ENCODE assay signal across 21 cellular contexts in genomic region chr15:98626153-98626552, GRCh38.
"Had no signal": no experiment of that assay in that cellular context is flagged by ENCODE, and none has a peak within 500 bp of the region (broad histone marks: within the 10 kb centered on the region; RNA-seq: fewer than 3 reads in every experiment).

No MANE protein-coding gene starts in this region.

- H3K36me3 ChIP-seq: brain microvascular endothelial cell, cardiac muscle cell, WERI-Rb-1 had no signal

- H3K27ac ChIP-seq: brain microvascular endothelial cell, cardiac muscle cell, KMS-11, WERI-Rb-1 had no signal

- H3K4me3 ChIP-seq: cardiac muscle cell had no signal

- H3K36me3 Mint-ChIP-seq: activated CD8-positive, alpha-beta memory T cell treated with anti-CD3 and anti-CD28 coated beads, Interleukin-2, amount 10 ng/mL, durations not matched to agents 7 days and 5 days; activated naive CD8-positive, alpha-beta T cell treated with anti-CD3 and anti-CD28 coated beads for 36 hours; T-cell had no signal

- H3K9ac ChIP-seq: KMS-11 had no signal

- H3K9me3 Mint-ChIP-seq: activated naive CD4-positive, alpha-beta T cell treated with anti-CD3 and anti-CD28 coated beads for 36 hours; activated naive CD8-positive, alpha-beta T cell treated with anti-CD3 and anti-CD28 coated beads for 36 hours; activated T-cell treated with anti-CD3 and anti-CD28 coated beads, Interleukin-2, amount 50 U/mL, for 24 hours; activated T-helper 1 cell treated with anti-CD3 and anti-CD28 coated beads, Interleukin-12 subunit alpha, Interleukin-12 subunit beta, Interleukin-2, Interleukin-4 antibody, amounts not matched to agents 30 ng/mL and 10 ng/mL and 1 ng/mL, durations not matched to agents 14 hours and 24 hours and 36 hours; T-cell had no signal

- ATAC-seq: activated CD4-positive, CD25-positive, alpha-beta regulatory T cell treated with anti-CD3 and anti-CD28 coated beads, Interleukin-2, amount 50 U/mL, for 24 hours; activated CD8-positive, alpha-beta memory T cell treated with anti-CD3 and anti-CD28 coated beads, Interleukin-2, amount 10 ng/mL, durations not matched to agents 7 days and 5 days; T-cell had no signal

- H3K4me1 Mint-ChIP-seq: activated CD8-positive, alpha-beta memory T cell treated with anti-CD3 and anti-CD28 coated beads, Interleukin-2, amount 10 ng/mL, durations not matched to agents 7 days and 5 days; activated naive CD8-positive, alpha-beta T cell treated with anti-CD3 and anti-CD28 coated beads for 36 hours; T-cell had no signal

- DNase-seq: activated CD4-positive, alpha-beta T cell treated with anti-CD3 and anti-CD28 coated beads for 4 hours; activated CD4-positive, alpha-beta T cell treated with anti-CD3 and anti-CD28 coated beads, Interleukin-2, amount 50 U/mL, for 4 hours; activated CD8-positive, alpha-beta memory T cell treated with anti-CD3 and anti-CD28 coated beads, Interleukin-2, amount 10 ng/mL, durations not matched to agents 7 days and 5 days; activated effector memory CD4-positive, alpha-beta T cell treated with anti-CD3 and anti-CD28 coated beads, Interleukin-2, amount 50 U/mL, for 16 hours; activated naive CD4-positive, alpha-beta T cell treated with anti-CD3 and anti-CD28 coated beads for 36 hours; activated naive CD8-positive, alpha-beta T cell treated with anti-CD3 and anti-CD28 coated beads for 36 hours; activated T-cell treated with anti-CD3 and anti-CD28 coated beads, Interleukin-2, amount 50 U/mL, for 24 hours; brain microvascular endothelial cell; MV-4-11; NCI-H1092 treated with DMSO at 0.1 percent for 48 hours; NCI-H1417 treated with DMSO at 0.1 percent for 48 hours; NCI-H1694; NCI-H2029; NCI-H524; SIG-M5; T-cell; WERI-Rb-1 had no signal

- H3K27ac Mint-ChIP-seq: activated CD8-positive, alpha-beta memory T cell treated with anti-CD3 and anti-CD28 coated beads, Interleukin-2, amount 10 ng/mL, durations not matched to agents 7 days and 5 days; activated naive CD4-positive, alpha-beta T cell treated with anti-CD3 and anti-CD28 coated beads for 36 hours; activated naive CD8-positive, alpha-beta T cell treated with anti-CD3 and anti-CD28 coated beads for 36 hours; activated T-cell treated with anti-CD3 and anti-CD28 coated beads, Interleukin-2, amount 50 U/mL, for 24 hours; activated T-helper 1 cell treated with anti-CD3 and anti-CD28 coated beads, Interleukin-12 subunit alpha, Interleukin-12 subunit beta, Interleukin-2, Interleukin-4 antibody, amounts not matched to agents 30 ng/mL and 10 ng/mL and 1 ng/mL, durations not matched to agents 14 hours and 24 hours and 36 hours had no signal

- H3K27me3 ChIP-seq: cardiac muscle cell had no signal

- H3K4me3 Mint-ChIP-seq: activated CD8-positive, alpha-beta memory T cell treated with anti-CD3 and anti-CD28 coated beads, Interleukin-2, amount 10 ng/mL, durations not matched to agents 7 days and 5 days; activated naive CD4-positive, alpha-beta T cell treated with anti-CD3 and anti-CD28 coated beads for 36 hours; activated naive CD8-positive, alpha-beta T cell treated with anti-CD3 and anti-CD28 coated beads for 36 hours; activated T-cell treated with anti-CD3 and anti-CD28 coated beads, Interleukin-2, amount 50 U/mL, for 24 hours; activated T-helper 1 cell treated with anti-CD3 and anti-CD28 coated beads, Interleukin-12 subunit alpha, Interleukin-12 subunit beta, Interleukin-2, Interleukin-4 antibody, amounts not matched to agents 30 ng/mL and 10 ng/mL and 1 ng/mL, durations not matched to agents 14 hours and 24 hours and 36 hours; T-cell had no signal

- H3K4me2 ChIP-seq: KMS-11 had no signal
